In the genomic region with DNA sequence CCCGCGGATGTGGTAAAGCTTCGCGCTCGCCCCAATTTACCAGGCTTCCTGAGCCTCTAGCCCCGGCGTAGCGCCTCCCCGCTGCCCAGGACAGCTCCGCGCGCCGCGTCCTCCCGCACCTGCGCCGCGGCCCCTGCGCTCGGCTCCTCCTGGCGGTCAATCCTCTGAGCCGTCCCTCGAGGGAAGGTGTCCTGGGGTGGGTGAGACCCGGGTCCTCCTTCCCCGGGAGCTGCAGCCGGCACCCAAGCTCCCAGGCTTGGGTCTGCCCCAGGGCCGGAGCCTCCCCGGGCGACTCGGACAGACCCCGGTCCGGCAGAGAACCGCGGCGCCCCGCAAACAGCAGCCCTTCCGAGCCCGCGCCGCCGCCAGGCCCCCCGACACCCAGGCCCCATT, we compare ENCODE assay signal across 1 cellular context.
A peak's percentile ranks its signal among the peaks of the same experiment; 100 is the strongest.
TF ChIP-seq lines count a peak whose summit lies in the region.

No MANE protein-coding gene starts in this region.

TF ChIP-seq in HEK293, 187 proteins besides CTCF, POLR2A, EP300 and RAD21 (continued from another document):
- TF ChIP-seq, protein P1, sequence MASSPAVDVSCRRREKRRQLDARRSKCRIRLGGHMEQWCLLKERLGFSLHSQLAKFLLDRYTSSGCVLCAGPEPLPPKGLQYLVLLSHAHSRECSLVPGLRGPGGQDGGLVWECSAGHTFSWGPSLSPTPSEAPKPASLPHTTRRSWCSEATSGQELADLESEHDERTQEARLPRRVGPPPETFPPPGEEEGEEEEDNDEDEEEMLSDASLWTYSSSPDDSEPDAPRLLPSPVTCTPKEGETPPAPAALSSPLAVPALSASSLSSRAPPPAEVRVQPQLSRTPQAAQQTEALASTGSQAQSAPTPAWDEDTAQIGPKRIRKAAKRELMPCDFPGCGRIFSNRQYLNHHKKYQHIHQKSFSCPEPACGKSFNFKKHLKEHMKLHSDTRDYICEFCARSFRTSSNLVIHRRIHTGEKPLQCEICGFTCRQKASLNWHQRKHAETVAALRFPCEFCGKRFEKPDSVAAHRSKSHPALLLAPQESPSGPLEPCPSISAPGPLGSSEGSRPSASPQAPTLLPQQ (tag by site-specific recombination; IDR thresholded peaks at IDR 0.05): no peak
- TF ChIP-seq ZBTB20 (tag by site-specific recombination; IDR thresholded peaks at IDR 0.05) (peak; percentile 68; the same call in 1 of the 2 replicates), ZFP3 (tag by site-specific recombination; IDR thresholded peaks at IDR 0.05; ENCODE audit: low read depth) (no peak), ZNF768 (tag by site-specific recombination; IDR thresholded peaks at IDR 0.05) (no peak), BCL11B (tag by site-specific recombination; IDR thresholded peaks at IDR 0.05; ENCODE audit: low read depth) (peak; percentile 10; the same call in 1 of the 2 replicates), ZNF501 (tag by site-specific recombination; IDR thresholded peaks at IDR 0.05) (0 out of 2 replicates have a peak, but pooled peaks have one; percentile 12), ZNF777 (tag by site-specific recombination; IDR thresholded peaks at IDR 0.05; ENCODE audit: borderline replicate concordance) (peak; percentile 61; the same call in 1 of the 2 replicates), ZNF146 (tag by site-specific recombination; IDR thresholded peaks at IDR 0.05) (no peak), KLF1 (tag by site-specific recombination; IDR thresholded peaks at IDR 0.05) (no peak), ZBTB17 (tag by site-specific recombination; IDR thresholded peaks at IDR 0.05) (no peak), ZNF561 (tag by site-specific recombination; IDR thresholded peaks at IDR 0.05; ENCODE audit: borderline replicate concordance) (no peak), ZNF791 (tag by site-specific recombination; IDR thresholded peaks at IDR 0.05) (no peak), ZNF133 (tag by site-specific recombination; IDR thresholded peaks at IDR 0.05) (no peak), ZNF394 (tag by site-specific recombination; IDR thresholded peaks at IDR 0.05; ENCODE audit: borderline replicate concordance) (no peak), SP3 (tag by site-specific recombination; IDR thresholded peaks at IDR 0.05) (no peak), ZNF621 (tag by site-specific recombination; IDR thresholded peaks at IDR 0.05) (no peak), ZNF211 (tag by site-specific recombination; IDR thresholded peaks at IDR 0.05; ENCODE audit: low read depth) (no peak), ZNF660 (tag by site-specific recombination; IDR thresholded peaks at IDR 0.05) (no peak), ZNF292 (tag by site-specific recombination; IDR thresholded peaks at IDR 0.05; ENCODE audit: borderline replicate concordance, low read depth) (no peak), ZFHX2 (tag by site-specific recombination; conservative IDR thresholded peaks at IDR 0.05) (no peak), HOXA7 (CRISPR knock-in tag; IDR thresholded peaks at IDR 0.05; ENCODE audit: borderline replicate concordance) (no peak), FEZF1 (tag by site-specific recombination; IDR thresholded peaks at IDR 0.05) (no peak)
- TF ChIP-seq, protein P2, sequence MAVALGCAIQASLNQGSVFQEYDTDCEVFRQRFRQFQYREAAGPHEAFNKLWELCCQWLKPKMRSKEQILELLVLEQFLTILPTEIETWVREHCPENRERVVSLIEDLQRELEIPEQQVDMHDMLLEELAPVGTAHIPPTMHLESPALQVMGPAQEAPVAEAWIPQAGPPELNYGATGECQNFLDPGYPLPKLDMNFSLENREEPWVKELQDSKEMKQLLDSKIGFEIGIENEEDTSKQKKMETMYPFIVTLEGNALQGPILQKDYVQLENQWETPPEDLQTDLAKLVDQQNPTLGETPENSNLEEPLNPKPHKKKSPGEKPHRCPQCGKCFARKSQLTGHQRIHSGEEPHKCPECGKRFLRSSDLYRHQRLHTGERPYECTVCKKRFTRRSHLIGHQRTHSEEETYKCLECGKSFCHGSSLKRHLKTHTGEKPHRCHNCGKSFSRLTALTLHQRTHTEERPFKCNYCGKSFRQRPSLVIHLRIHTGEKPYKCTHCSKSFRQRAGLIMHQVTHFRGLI (tag by site-specific recombination; IDR thresholded peaks at IDR 0.05): no peak
- TF ChIP-seq, protein P3, sequence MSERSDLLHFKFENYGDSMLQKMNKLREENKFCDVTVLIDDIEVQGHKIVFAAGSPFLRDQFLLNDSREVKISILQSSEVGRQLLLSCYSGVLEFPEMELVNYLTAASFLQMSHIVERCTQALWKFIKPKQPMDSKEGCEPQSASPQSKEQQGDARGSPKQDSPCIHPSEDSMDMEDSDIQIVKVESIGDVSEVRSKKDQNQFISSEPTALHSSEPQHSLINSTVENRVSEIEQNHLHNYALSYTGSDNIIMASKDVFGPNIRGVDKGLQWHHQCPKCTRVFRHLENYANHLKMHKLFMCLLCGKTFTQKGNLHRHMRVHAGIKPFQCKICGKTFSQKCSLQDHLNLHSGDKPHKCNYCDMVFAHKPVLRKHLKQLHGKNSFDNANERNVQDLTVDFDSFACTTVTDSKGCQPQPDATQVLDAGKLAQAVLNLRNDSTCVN (tag by site-specific recombination; optimal IDR thresholded peaks at IDR 0.05): peak; percentile 84
- TF ChIP-seq, protein P4, sequence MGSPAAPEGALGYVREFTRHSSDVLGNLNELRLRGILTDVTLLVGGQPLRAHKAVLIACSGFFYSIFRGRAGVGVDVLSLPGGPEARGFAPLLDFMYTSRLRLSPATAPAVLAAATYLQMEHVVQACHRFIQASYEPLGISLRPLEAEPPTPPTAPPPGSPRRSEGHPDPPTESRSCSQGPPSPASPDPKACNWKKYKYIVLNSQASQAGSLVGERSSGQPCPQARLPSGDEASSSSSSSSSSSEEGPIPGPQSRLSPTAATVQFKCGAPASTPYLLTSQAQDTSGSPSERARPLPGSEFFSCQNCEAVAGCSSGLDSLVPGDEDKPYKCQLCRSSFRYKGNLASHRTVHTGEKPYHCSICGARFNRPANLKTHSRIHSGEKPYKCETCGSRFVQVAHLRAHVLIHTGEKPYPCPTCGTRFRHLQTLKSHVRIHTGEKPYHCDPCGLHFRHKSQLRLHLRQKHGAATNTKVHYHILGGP (tag by site-specific recombination; IDR thresholded peaks at IDR 0.05): no peak
- TF ChIP-seq, protein P5, sequence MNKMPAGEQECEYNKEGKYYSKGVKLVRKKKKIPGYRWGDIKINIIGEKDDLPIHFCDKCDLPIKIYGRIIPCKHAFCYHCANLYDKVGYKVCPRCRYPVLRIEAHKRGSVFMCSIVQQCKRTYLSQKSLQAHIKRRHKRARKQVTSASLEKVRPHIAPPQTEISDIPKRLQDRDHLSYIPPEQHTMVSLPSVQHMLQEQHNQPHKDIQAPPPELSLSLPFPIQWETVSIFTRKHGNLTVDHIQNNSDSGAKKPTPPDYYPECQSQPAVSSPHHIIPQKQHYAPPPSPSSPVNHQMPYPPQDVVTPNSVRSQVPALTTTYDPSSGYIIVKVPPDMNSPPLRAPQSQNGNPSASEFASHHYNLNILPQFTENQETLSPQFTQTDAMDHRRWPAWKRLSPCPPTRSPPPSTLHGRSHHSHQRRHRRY (tag by site-specific recombination; IDR thresholded peaks at IDR 0.05): no peak
- TF ChIP-seq, protein P6, sequence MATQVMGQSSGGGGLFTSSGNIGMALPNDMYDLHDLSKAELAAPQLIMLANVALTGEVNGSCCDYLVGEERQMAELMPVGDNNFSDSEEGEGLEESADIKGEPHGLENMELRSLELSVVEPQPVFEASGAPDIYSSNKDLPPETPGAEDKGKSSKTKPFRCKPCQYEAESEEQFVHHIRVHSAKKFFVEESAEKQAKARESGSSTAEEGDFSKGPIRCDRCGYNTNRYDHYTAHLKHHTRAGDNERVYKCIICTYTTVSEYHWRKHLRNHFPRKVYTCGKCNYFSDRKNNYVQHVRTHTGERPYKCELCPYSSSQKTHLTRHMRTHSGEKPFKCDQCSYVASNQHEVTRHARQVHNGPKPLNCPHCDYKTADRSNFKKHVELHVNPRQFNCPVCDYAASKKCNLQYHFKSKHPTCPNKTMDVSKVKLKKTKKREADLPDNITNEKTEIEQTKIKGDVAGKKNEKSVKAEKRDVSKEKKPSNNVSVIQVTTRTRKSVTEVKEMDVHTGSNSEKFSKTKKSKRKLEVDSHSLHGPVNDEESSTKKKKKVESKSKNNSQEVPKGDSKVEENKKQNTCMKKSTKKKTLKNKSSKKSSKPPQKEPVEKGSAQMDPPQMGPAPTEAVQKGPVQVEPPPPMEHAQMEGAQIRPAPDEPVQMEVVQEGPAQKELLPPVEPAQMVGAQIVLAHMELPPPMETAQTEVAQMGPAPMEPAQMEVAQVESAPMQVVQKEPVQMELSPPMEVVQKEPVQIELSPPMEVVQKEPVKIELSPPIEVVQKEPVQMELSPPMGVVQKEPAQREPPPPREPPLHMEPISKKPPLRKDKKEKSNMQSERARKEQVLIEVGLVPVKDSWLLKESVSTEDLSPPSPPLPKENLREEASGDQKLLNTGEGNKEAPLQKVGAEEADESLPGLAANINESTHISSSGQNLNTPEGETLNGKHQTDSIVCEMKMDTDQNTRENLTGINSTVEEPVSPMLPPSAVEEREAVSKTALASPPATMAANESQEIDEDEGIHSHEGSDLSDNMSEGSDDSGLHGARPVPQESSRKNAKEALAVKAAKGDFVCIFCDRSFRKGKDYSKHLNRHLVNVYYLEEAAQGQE (tag by site-specific recombination; IDR thresholded peaks at IDR 0.05): 0 out of 2 replicates have a peak, but pooled peaks have one; percentile 10
- TF ChIP-seq, protein P7, sequence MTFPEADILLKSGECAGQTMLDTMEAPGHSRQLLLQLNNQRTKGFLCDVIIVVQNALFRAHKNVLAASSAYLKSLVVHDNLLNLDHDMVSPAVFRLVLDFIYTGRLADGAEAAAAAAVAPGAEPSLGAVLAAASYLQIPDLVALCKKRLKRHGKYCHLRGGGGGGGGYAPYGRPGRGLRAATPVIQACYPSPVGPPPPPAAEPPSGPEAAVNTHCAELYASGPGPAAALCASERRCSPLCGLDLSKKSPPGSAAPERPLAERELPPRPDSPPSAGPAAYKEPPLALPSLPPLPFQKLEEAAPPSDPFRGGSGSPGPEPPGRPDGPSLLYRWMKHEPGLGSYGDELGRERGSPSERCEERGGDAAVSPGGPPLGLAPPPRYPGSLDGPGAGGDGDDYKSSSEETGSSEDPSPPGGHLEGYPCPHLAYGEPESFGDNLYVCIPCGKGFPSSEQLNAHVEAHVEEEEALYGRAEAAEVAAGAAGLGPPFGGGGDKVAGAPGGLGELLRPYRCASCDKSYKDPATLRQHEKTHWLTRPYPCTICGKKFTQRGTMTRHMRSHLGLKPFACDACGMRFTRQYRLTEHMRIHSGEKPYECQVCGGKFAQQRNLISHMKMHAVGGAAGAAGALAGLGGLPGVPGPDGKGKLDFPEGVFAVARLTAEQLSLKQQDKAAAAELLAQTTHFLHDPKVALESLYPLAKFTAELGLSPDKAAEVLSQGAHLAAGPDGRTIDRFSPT (tag by site-specific recombination; IDR thresholded peaks at IDR 0.05): no peak
- TF ChIP-seq, protein P8, sequence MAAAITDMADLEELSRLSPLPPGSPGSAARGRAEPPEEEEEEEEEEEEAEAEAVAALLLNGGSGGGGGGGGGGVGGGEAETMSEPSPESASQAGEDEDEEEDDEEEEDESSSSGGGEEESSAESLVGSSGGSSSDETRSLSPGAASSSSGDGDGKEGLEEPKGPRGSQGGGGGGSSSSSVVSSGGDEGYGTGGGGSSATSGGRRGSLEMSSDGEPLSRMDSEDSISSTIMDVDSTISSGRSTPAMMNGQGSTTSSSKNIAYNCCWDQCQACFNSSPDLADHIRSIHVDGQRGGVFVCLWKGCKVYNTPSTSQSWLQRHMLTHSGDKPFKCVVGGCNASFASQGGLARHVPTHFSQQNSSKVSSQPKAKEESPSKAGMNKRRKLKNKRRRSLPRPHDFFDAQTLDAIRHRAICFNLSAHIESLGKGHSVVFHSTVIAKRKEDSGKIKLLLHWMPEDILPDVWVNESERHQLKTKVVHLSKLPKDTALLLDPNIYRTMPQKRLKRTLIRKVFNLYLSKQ (tag by site-specific recombination; IDR thresholded peaks at IDR 0.05; ENCODE audit: borderline replicate concordance): no peak
- TF ChIP-seq, protein P9, sequence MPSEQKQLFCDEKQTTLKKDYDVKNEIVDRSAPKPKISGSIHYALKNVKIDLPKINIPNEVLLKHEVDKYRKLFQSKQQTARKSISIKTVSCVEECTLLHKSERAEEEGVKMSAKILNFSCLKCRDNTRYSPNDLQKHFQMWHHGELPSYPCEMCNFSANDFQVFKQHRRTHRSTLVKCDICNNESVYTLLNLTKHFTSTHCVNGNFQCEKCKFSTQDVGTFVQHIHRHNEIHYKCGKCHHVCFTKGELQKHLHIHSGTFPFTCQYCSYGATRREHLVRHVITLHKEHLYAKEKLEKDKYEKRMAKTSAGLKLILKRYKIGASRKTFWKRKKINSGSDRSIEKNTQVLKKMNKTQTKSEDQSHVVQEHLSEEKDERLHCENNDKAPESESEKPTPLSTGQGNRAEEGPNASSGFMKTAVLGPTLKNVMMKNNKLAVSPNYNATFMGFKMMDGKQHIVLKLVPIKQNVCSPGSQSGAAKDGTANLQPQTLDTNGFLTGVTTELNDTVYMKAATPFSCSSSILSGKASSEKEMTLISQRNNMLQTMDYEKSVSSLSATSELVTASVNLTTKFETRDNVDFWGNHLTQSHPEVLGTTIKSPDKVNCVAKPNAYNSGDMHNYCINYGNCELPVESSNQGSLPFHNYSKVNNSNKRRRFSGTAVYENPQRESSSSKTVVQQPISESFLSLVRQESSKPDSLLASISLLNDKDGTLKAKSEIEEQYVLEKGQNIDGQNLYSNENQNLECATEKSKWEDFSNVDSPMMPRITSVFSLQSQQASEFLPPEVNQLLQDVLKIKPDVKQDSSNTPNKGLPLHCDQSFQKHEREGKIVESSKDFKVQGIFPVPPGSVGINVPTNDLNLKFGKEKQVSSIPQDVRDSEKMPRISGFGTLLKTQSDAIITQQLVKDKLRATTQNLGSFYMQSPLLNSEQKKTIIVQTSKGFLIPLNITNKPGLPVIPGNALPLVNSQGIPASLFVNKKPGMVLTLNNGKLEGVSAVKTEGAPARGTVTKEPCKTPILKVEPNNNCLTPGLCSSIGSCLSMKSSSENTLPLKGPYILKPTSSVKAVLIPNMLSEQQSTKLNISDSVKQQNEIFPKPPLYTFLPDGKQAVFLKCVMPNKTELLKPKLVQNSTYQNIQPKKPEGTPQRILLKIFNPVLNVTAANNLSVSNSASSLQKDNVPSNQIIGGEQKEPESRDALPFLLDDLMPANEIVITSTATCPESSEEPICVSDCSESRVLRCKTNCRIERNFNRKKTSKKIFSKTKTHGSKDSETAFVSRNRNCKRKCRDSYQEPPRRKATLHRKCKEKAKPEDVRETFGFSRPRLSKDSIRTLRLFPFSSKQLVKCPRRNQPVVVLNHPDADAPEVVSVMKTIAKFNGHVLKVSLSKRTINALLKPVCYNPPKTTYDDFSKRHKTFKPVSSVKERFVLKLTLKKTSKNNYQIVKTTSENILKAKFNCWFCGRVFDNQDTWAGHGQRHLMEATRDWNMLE (tag by site-specific recombination; conservative IDR thresholded peaks at IDR 0.05; ENCODE audit: low read depth): no peak
